27 cellular contexts compared by ENCODE assay signal in genomic region chr7:33067921-33068320, GRCh38.
"Had no signal": no experiment of that assay in that cellular context is flagged by ENCODE, and none has a peak within 500 bp of the region (broad histone marks: within the 10 kb centered on the region; RNA-seq: fewer than 3 reads in every experiment).

No MANE protein-coding gene starts in this region.

- H3K27me3 ChIP-seq: colonic mucosa, dorsolateral prefrontal cortex, esophagus muscularis mucosa, esophagus squamous epithelium, foreskin keratinocyte, gastrocnemius medialis, gastroesophageal sphincter, heart left ventricle, heart right ventricle had no signal

- H3K4me1 ChIP-seq: colonic mucosa, foreskin keratinocyte had no signal

- H3K9me3 ChIP-seq: colonic mucosa had no signal

- H3K27ac Mint-ChIP-seq: dendritic cell treated with granulocyte-macrophage colony-stimulating factor and Interleukin-4, amounts not matched to agents 40 ng/mL and 50 ng/mL, for 4 days; effector memory CD8-positive, alpha-beta T cell; endodermal cell had no signal

- FAIRE-seq: endometrium, endothelial cell of umbilical vein had no signal

- H3K27ac ChIP-seq: colonic mucosa, coronary artery, dorsolateral prefrontal cortex, epithelial cell of prostate, esophagus muscularis mucosa, esophagus squamous epithelium, foreskin keratinocyte, gastroesophageal sphincter, heart left ventricle had no signal

- H3K4me3 Mint-ChIP-seq: dendritic cell treated with granulocyte-macrophage colony-stimulating factor and Interleukin-4, amounts not matched to agents 40 ng/mL and 50 ng/mL, for 4 days; effector memory CD8-positive, alpha-beta T cell; endodermal cell had no signal

- ATAC-seq: effector memory CD8-positive, alpha-beta T cell; esophagus mucosa; foreskin keratinocyte; gastrocnemius medialis; gastroesophageal sphincter; heart left ventricle; heart right ventricle had no signal

- H3K36me3 ChIP-seq: colonic mucosa, esophagus muscularis mucosa, esophagus squamous epithelium, gastrocnemius medialis, gastroesophageal sphincter, heart left ventricle, heart right ventricle had no signal

- H3K4me1 Mint-ChIP-seq: endodermal cell had no signal

- H3K4me3 ChIP-seq: colonic mucosa, coronary artery, dorsolateral prefrontal cortex, esophagus muscularis mucosa, esophagus squamous epithelium, gastrocnemius medialis, gastroesophageal sphincter, heart left ventricle, heart right ventricle had no signal

- DNase-seq: colonic mucosa; cortex of kidney; dermis blood vessel endothelial cell; dorsolateral prefrontal cortex; effector CD4-positive, alpha-beta T cell; effector CD8-positive, alpha-beta T cell; effector memory CD4-positive, alpha-beta T cell; effector memory CD8-positive, alpha-beta T cell; endodermal cell; erythroblast; esophagus squamous epithelium; foreskin fibroblast; foreskin keratinocyte; foreskin melanocyte; gastrocnemius medialis; glutamatergic neuron; head of caudate nucleus; heart left ventricle; heart right ventricle had no signal
